24 cellular contexts compared by ENCODE assay signal in the genomic region with DNA sequence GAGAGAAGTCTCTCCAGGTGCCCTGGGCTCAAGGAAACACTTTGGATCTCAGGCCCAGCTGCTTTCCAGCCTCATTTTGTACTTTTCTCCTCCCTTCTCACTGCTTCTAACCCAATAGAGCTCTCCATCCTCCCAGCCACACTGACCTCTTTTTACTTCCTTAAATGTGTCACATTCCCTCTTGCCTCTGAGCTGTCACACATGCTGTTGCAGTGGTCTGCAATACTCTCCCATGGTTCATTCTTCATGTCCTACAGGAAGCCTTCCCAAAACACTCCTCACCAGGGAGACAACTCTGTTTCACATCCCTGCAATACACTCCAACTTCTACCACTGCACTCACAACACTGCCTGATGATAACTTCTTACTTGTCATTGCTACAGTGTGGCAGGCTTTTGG.
DNase-seq lines count a peak whose midpoint lies in the region; ATAC-seq, FAIRE-seq and TF ChIP-seq lines count a peak whose summit lies in the region.
"Had no signal": no experiment of that assay in that cellular context is flagged by ENCODE, and none has a peak within 500 bp of the region (broad histone marks: within the 10 kb centered on the region; RNA-seq: fewer than 3 reads in every experiment).

No MANE protein-coding gene starts in this region.

- DNase-seq in A549 (ENCODE audit: low read depth in 1 of 2, low spot score in 1 of 2) (no peak), GM23248 (peak; percentile 16), kidney tubule cell (ENCODE audit: low spot score) (peak; percentile 56), tibial nerve (ENCODE audit: low spot score in 2 of 2) (no peak)
- DNase-seq in naive thymus-derived CD8-positive, alpha-beta T cell, result no peak
- no peak for DNase-seq in activated naive CD8-positive, alpha-beta T cell treated with anti-CD3 and anti-CD28 coated beads, Interleukin-2, amount 50 U/mL, for 24 hours
- DNase-seq: 8988T; CD4-positive, CD25-positive, alpha-beta regulatory T cell; COR-L47; DMS 273 treated with DMSO at 0.1 percent for 48 hours; DND-41; KBM-7; MG63; NCI-H1105 treated with DMSO at 0.1 percent for 48 hours; NCI-H446; NCI-H524 treated with DMSO at 0.1 percent for 48 hours; NCI-H774 had no signal

- peaks cover 29% of the 10 kb centered on the region for H3F3A ChIP-seq in GM23248 (ENCODE audit: insufficient read depth)

- H3K4me3 ChIP-seq in A549 (no peak overlapping the region), GM23248 (no peak overlapping the region), tibial nerve (no peak overlapping the region)
- H3K4me3 ChIP-seq: MG63 had no signal

- H3K27ac Mint-ChIP-seq in naive thymus-derived CD8-positive, alpha-beta T cell, result no peak overlapping the region
- no peak overlapping the region for H3K27ac Mint-ChIP-seq in activated naive CD8-positive, alpha-beta T cell treated with anti-CD3 and anti-CD28 coated beads, Interleukin-2, amount 50 U/mL, for 24 hours
- H3K27ac Mint-ChIP-seq: CD4-positive, CD25-positive, alpha-beta regulatory T cell had no signal

- peaks cover 0 to 2% (median 0%) of the 10 kb centered on the region in 3 donors for H3K36me3 Mint-ChIP-seq in naive thymus-derived CD8-positive, alpha-beta T cell
- no peaks in the 10 kb centered on the region for H3K36me3 Mint-ChIP-seq in activated naive CD8-positive, alpha-beta T cell treated with anti-CD3 and anti-CD28 coated beads, Interleukin-2, amount 50 U/mL, for 24 hours (ENCODE audit: low read depth)
- H3K36me3 Mint-ChIP-seq: CD4-positive, CD25-positive, alpha-beta regulatory T cell had no signal

- H3K79me2 ChIP-seq in GM23248 (ENCODE audit: insufficient read depth), result no peaks in the 10 kb centered on the region

- peak in 1 of 2 experiments; percentile 17; a peak in 1 of 6 replicates for ATAC-seq in A549
- ATAC-seq in naive thymus-derived CD8-positive, alpha-beta T cell, result no peak
- no peak for ATAC-seq in activated naive CD8-positive, alpha-beta T cell treated with anti-CD3 and anti-CD28 coated beads, Interleukin-2, amount 50 U/mL, for 24 hours
- no peak for ATAC-seq in GM21576 (IDR thresholded peaks at IDR 0.05; ENCODE audit: unreplicated experiment)
- ATAC-seq: HCT116, HepG2, SK-N-SH treated with all-trans-retinoic acid at 6 μM for 48 hours had no signal

- in situ Hi-C loops in GM23248 (cut with MboI), result no loop called here

- H3K27me3 Mint-ChIP-seq in naive thymus-derived CD8-positive, alpha-beta T cell, result peaks cover 3 to 11% (median 8%) of the 10 kb centered on the region in 5 donors
- H3K27me3 Mint-ChIP-seq in activated naive CD8-positive, alpha-beta T cell treated with anti-CD3 and anti-CD28 coated beads, Interleukin-2, amount 50 U/mL, for 24 hours, result peaks cover 16% of the 10 kb centered on the region

- TF ChIP-seq EP300 in A549 (IDR thresholded peaks at IDR 0.05) (no peak), tibial nerve (IDR thresholded peaks at IDR 0.05) (no peak)

- no peaks in the 10 kb centered on the region for H3K9me3 ChIP-seq in A549
- no peaks in the 10 kb centered on the region for H3K9me3 ChIP-seq in GM23248 (ENCODE audit: low read depth)
- no peaks in the 10 kb centered on the region for H3K9me3 ChIP-seq in tibial nerve
- H3K9me3 ChIP-seq: MG63 had no signal

- no peak overlapping the region for H2AFZ ChIP-seq in GM23248

- H3K4me1 ChIP-seq in A549 (peaks cover 28% of the 10 kb centered on the region), GM23248 (ENCODE audit: insufficient read depth) (peaks cover 35% of the 10 kb centered on the region), tibial nerve (no peaks in the 10 kb centered on the region)

- TF ChIP-seq POLR2A in A549 (IDR thresholded peaks at IDR 0.05; ENCODE audit: low read length) (no peak), tibial nerve (IDR thresholded peaks at IDR 0.05) (no peak)

- H3K4me1 Mint-ChIP-seq in naive thymus-derived CD8-positive, alpha-beta T cell, result no peaks in the 10 kb centered on the region
- no peaks in the 10 kb centered on the region for H3K4me1 Mint-ChIP-seq in activated naive CD8-positive, alpha-beta T cell treated with anti-CD3 and anti-CD28 coated beads, Interleukin-2, amount 50 U/mL, for 24 hours
- H3K4me1 Mint-ChIP-seq: CD4-positive, CD25-positive, alpha-beta regulatory T cell had no signal

- no peaks in the 10 kb centered on the region for H3K9me2 ChIP-seq in GM23248 (ENCODE audit: insufficient read depth)

- H3K36me3 ChIP-seq in GM23248 (ENCODE audit: low read depth) (no peaks in the 10 kb centered on the region), tibial nerve (no peaks in the 10 kb centered on the region)
- H3K36me3 ChIP-seq: MG63 had no signal

- H3K9ac ChIP-seq in GM23248, result no peak overlapping the region

- no peak for FAIRE-seq in A549 (lab: Jason Lieb, UNC)
- FAIRE-seq: H1, HepG2, RCC 7860 had no signal

- peaks cover 0 to 12% (median 0%) of the 10 kb centered on the region in 9 donors for H3K9me3 Mint-ChIP-seq in naive thymus-derived CD8-positive, alpha-beta T cell
- H3K9me3 Mint-ChIP-seq in activated naive CD8-positive, alpha-beta T cell treated with anti-CD3 and anti-CD28 coated beads, Interleukin-2, amount 50 U/mL, for 24 hours, result peaks cover 4% of the 10 kb centered on the region

- no peak for TF ChIP-seq RAD21 in A549 (conservative IDR thresholded peaks at IDR 0.05 in 1 of 2, IDR thresholded peaks at IDR 0.05 in 1 of 2)

- CTCF ChIA-PET in A549 (lab: Yijun Ruan, JAX), result no interaction called here

- no peaks in the 10 kb centered on the region for H3K27me3 ChIP-seq in GM23248 (replicated peaks; ENCODE audit: insufficient read depth)
- H3K27me3 ChIP-seq in tibial nerve, result no peaks in the 10 kb centered on the region
- H3K27me3 ChIP-seq: MG63 had no signal

- POLR2A ChIA-PET in A549 (lab: Yijun Ruan, JAX), result no interaction called here
- POLR2A ChIA-PET in naive thymus-derived CD8-positive, alpha-beta T cell (lab: Charles Lee), result no interaction called here

- H3K4me2 ChIP-seq in A549, result peak overlapping the region; percentile 1; the same call in 1 of the 3 replicates
- H3K4me2 ChIP-seq in GM23248 (ENCODE audit: unreplicated experiment), result no peak overlapping the region

- H3K4me3 Mint-ChIP-seq in naive thymus-derived CD8-positive, alpha-beta T cell, result no peak overlapping the region
- H3K4me3 Mint-ChIP-seq in activated naive CD8-positive, alpha-beta T cell treated with anti-CD3 and anti-CD28 coated beads, Interleukin-2, amount 50 U/mL, for 24 hours, result no peak overlapping the region
- H3K4me3 Mint-ChIP-seq: CD4-positive, CD25-positive, alpha-beta regulatory T cell had no signal

- TF ChIP-seq CTCF in A549 (IDR thresholded peaks at IDR 0.05) (no peak), VCaP (conservative IDR thresholded peaks at IDR 0.05) (no peak), tibial nerve (IDR thresholded peaks at IDR 0.05) (no peak)

- H4K20me1 ChIP-seq in GM23248 (ENCODE audit: insufficient read depth), result no peaks in the 10 kb centered on the region

- 0 out of 6 replicates have a peak overlapping the region, but pooled peaks of 1 of the 2 experiments have one; percentile 43 for H3K27ac ChIP-seq in A549
- H3K27ac ChIP-seq in GM23248, result no peak overlapping the region
- peak overlapping the region; percentile 55 for H3K27ac ChIP-seq in VCaP
- H3K27ac ChIP-seq in tibial nerve, result no peak overlapping the region

TF ChIP-seq in A549, 52 proteins besides CTCF, POLR2A, EP300 and RAD21:
- no peak for TF ChIP-seq SMC3 (IDR thresholded peaks at IDR 0.05)
- TF ChIP-seq HDAC2 (IDR thresholded peaks at IDR 0.05), result no peak
- no peak for TF ChIP-seq FOSB (CRISPR knock-in tag; IDR thresholded peaks at IDR 0.05)
- no peak for TF ChIP-seq ZNF302 (CRISPR knock-in tag; IDR thresholded peaks at IDR 0.05)
- no peak for TF ChIP-seq TP53 (CRISPR knock-in tag; IDR thresholded peaks at IDR 0.05)
- TF ChIP-seq ZC3H11A (IDR thresholded peaks at IDR 0.05), result no peak
- no peak for TF ChIP-seq ZFP36 (IDR thresholded peaks at IDR 0.05; ENCODE audit: borderline replicate concordance, partially characterized antibody)
- no peak for TF ChIP-seq BHLHE40 (IDR thresholded peaks at IDR 0.05; ENCODE audit: low read depth, low read length)
- TF ChIP-seq, protein P1, sequence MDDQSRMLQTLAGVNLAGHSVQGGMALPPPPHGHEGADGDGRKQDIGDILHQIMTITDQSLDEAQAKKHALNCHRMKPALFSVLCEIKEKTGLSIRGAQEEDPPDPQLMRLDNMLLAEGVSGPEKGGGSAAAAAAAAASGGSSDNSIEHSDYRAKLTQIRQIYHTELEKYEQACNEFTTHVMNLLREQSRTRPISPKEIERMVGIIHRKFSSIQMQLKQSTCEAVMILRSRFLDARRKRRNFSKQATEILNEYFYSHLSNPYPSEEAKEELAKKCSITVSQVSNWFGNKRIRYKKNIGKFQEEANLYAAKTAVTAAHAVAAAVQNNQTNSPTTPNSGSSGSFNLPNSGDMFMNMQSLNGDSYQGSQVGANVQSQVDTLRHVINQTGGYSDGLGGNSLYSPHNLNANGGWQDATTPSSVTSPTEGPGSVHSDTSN (IDR thresholded peaks at IDR 0.05), result no peak
- no peak for TF ChIP-seq HEYL (CRISPR knock-in tag; IDR thresholded peaks at IDR 0.05)
- TF ChIP-seq PHF8 (IDR thresholded peaks at IDR 0.05; ENCODE audit: borderline replicate concordance, low read depth), result no peak
- no peak for TF ChIP-seq FOSL2 (IDR thresholded peaks at IDR 0.05)
- no peak for TF ChIP-seq FOSL2 (CRISPR knock-in tag; IDR thresholded peaks at IDR 0.05)
- no peak for TF ChIP-seq POLR2AphosphoS2 (conservative IDR thresholded peaks at IDR 0.05; ENCODE audit: low read length)
- no peak for TF ChIP-seq CBX2 (IDR thresholded peaks at IDR 0.05; ENCODE audit: borderline replicate concordance, low read depth)
- TF ChIP-seq, protein P2, sequence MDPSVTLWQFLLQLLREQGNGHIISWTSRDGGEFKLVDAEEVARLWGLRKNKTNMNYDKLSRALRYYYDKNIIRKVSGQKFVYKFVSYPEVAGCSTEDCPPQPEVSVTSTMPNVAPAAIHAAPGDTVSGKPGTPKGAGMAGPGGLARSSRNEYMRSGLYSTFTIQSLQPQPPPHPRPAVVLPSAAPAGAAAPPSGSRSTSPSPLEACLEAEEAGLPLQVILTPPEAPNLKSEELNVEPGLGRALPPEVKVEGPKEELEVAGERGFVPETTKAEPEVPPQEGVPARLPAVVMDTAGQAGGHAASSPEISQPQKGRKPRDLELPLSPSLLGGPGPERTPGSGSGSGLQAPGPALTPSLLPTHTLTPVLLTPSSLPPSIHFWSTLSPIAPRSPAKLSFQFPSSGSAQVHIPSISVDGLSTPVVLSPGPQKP (IDR thresholded peaks at IDR 0.05; ENCODE audit: low read depth, low read length), result no peak

Comparison
In these comparisons a context has a peak if more than half of its experiments do, and no peak if none do; other contexts are left out.
1. DNase-seq: peak in GM23248 (single experiment) and kidney tubule cell (single experiment); none in A549 (0 of 2), naive thymus-derived CD8-positive, alpha-beta T cell (0 of 10), activated naive CD8-positive, alpha-beta T cell treated with anti-CD3 and anti-CD28 coated beads, Interleukin-2, amount 50 U/mL, for 24 hours (single experiment) and tibial nerve (0 of 2).